ENCODE assay signal across 27 cellular contexts in genomic region chr7:157269341-157270059, GRCh38.
DNase-seq lines count a peak whose midpoint lies in the region; ATAC-seq and TF ChIP-seq lines count a peak whose summit lies in the region.
"Had no signal": no experiment of that assay in that cellular context is flagged by ENCODE, and none has a peak within 500 bp of the region (broad histone marks: within the 10 kb centered on the region; RNA-seq: fewer than 3 reads in every experiment).

No MANE protein-coding gene starts in this region.

- H3K27ac Mint-ChIP-seq in activated naive CD4-positive, alpha-beta T cell treated with anti-CD3 and anti-CD28 coated beads, Interleukin-2, amount 50 U/mL, for 24 hours: peak overlapping the region; percentile 83
- peak overlapping the region; percentile 94 for H3K27ac Mint-ChIP-seq in T-helper 17 cell
- peak overlapping the region; percentile 61 for H3K27ac Mint-ChIP-seq in stimulated activated naive B cell treated with anti-CD40 and anti-IgM and Interleukin-4, amounts not matched to agents 10 μg/mL and 1 μg/mL and 100 μg/mL, for 72 hours
- H3K27ac Mint-ChIP-seq in natural killer cell: peak overlapping the region in 1 of 2 donors; percentile 29
- H3K27ac Mint-ChIP-seq: activated T-helper 2 cell treated with anti-CD3 and anti-CD28 coated beads, Interferon-gamma antibody, Interleukin-2, Interleukin-4, amounts not matched to agents 10 μg/mL and 5 μg/mL and 100 μg/mL, durations not matched to agents 14 hours and 24 hours and 36 hours; stimulated activated memory B cell treated with anti-CD40 and anti-IgM and Interleukin-4, amounts not matched to agents 10 μg/mL and 1 μg/mL and 100 μg/mL, for 72 hours had no signal

- peaks cover 17% of the 10 kb centered on the region for H3K4me1 ChIP-seq in SJCRH30
- H3K4me1 ChIP-seq: foreskin keratinocyte had no signal

- no peaks in the 10 kb centered on the region for H3K9me3 ChIP-seq in T-helper 17 cell (ENCODE audit: control insufficient read depth, low read length, poor library complexity, severe bottlenecking)
- no peaks in the 10 kb centered on the region for H3K9me3 ChIP-seq in SJCRH30 (replicated peaks)
- H3K9me3 ChIP-seq: BE2C, HAP-1, thoracic aorta, vagina had no signal

- H3K4me3 ChIP-seq in fibroblast of villous mesenchyme (ENCODE audit: low read depth, low read length) (no peak overlapping the region), SJCRH30 (no peak overlapping the region)
- H3K4me3 ChIP-seq: HAP-1, smooth muscle cell, thoracic aorta, vagina had no signal

- H3K4me1 Mint-ChIP-seq in activated naive CD4-positive, alpha-beta T cell treated with anti-CD3 and anti-CD28 coated beads, Interleukin-2, amount 50 U/mL, for 24 hours: no peaks in the 10 kb centered on the region
- H3K4me1 Mint-ChIP-seq in T-helper 17 cell (peaks cover 37% of the 10 kb centered on the region), natural killer cell (peaks cover 11 to 18% of the 10 kb centered on the region in 2 donors)
- H3K4me1 Mint-ChIP-seq in stimulated activated naive B cell treated with anti-CD40 and anti-IgM and Interleukin-4, amounts not matched to agents 10 μg/mL and 1 μg/mL and 100 μg/mL, for 72 hours: peaks cover 13 to 20% of the 10 kb centered on the region in 2 donors

- no peak for TF ChIP-seq CTCF in fibroblast of villous mesenchyme (IDR thresholded peaks at IDR 0.05; ENCODE audit: insufficient read depth, low read depth, low read length)
- TF ChIP-seq CTCF in natural killer cell (IDR thresholded peaks at IDR 0.05): no peak

- H3K27me3 Mint-ChIP-seq in activated naive CD4-positive, alpha-beta T cell treated with anti-CD3 and anti-CD28 coated beads, Interleukin-2, amount 50 U/mL, for 24 hours: no peaks in the 10 kb centered on the region
- H3K27me3 Mint-ChIP-seq in T-helper 17 cell: no peaks in the 10 kb centered on the region
- no peaks in the 10 kb centered on the region for H3K27me3 Mint-ChIP-seq in stimulated activated naive B cell treated with anti-CD40 and anti-IgM and Interleukin-4, amounts not matched to agents 10 μg/mL and 1 μg/mL and 100 μg/mL, for 72 hours
- no peaks in the 10 kb centered on the region for H3K27me3 Mint-ChIP-seq in natural killer cell (ENCODE audit: low read depth in 2 of 2)
- H3K27me3 Mint-ChIP-seq: naive B cell; stimulated activated memory B cell treated with anti-CD40 and anti-IgM and Interleukin-4, amounts not matched to agents 10 μg/mL and 1 μg/mL and 100 μg/mL, for 72 hours had no signal

- no peaks in the 10 kb centered on the region for H3K27me3 ChIP-seq in SJCRH30
- H3K27me3 ChIP-seq: BE2C, foreskin keratinocyte, vagina had no signal

- no peak for DNase-seq in activated naive CD4-positive, alpha-beta T cell treated with anti-CD3 and anti-CD28 coated beads, Interleukin-2, amount 50 U/mL, for 16 hours
- DNase-seq in T-helper 17 cell (no peak), fibroblast of villous mesenchyme (ENCODE audit: low read depth) (peak; percentile 68), natural killer cell (no peak), SJCRH30 (no peak), C1 segment of cervical spinal cord (lab: John Stamatoyannopoulos, UW) (no peak)
- no peak for DNase-seq in stimulated activated naive B cell treated with anti-CD40 and anti-IgM and Interleukin-4, amounts not matched to agents 10 μg/mL and 1 μg/mL and 100 μg/mL, for 72 hours
- DNase-seq: activated CD4-positive, alpha-beta T cell treated with anti-CD3 and anti-CD28 coated beads for 1 hour; BE2C; effector CD8-positive, alpha-beta T cell; foreskin keratinocyte; left cardiac atrium; mesendoderm; naive B cell; NCI-H1436; NCI-H510A; occipital lobe; PC-3; Right ventricle myocardium superior had no signal

- H3K27ac ChIP-seq in SJCRH30: no peak overlapping the region
- H3K27ac ChIP-seq: foreskin keratinocyte, vagina had no signal

- ATAC-seq in T-helper 17 cell: peak; percentile 76
- ATAC-seq in stimulated activated naive B cell treated with anti-CD40 and anti-IgM and Interleukin-4, amounts not matched to agents 10 μg/mL and 1 μg/mL and 100 μg/mL, for 72 hours (replicated peaks): no peak
- no peak for ATAC-seq in natural killer cell
- ATAC-seq: foreskin keratinocyte; left cardiac atrium; PC-3; stimulated activated memory B cell treated with anti-CD40 and anti-IgM and Interleukin-4, amounts not matched to agents 10 μg/mL and 1 μg/mL and 100 μg/mL, for 72 hours had no signal

- peaks cover 42% of the 10 kb centered on the region for H3K36me3 ChIP-seq in SJCRH30

- H3K9me3 Mint-ChIP-seq in activated naive CD4-positive, alpha-beta T cell treated with anti-CD3 and anti-CD28 coated beads, Interleukin-2, amount 50 U/mL, for 24 hours: no peaks in the 10 kb centered on the region
- no peaks in the 10 kb centered on the region for H3K9me3 Mint-ChIP-seq in stimulated activated naive B cell treated with anti-CD40 and anti-IgM and Interleukin-4, amounts not matched to agents 10 μg/mL and 1 μg/mL and 100 μg/mL, for 72 hours
- no peaks in the 10 kb centered on the region for H3K9me3 Mint-ChIP-seq in natural killer cell
- H3K9me3 Mint-ChIP-seq: activated T-helper 2 cell treated with anti-CD3 and anti-CD28 coated beads, Interferon-gamma antibody, Interleukin-2, Interleukin-4, amounts not matched to agents 10 μg/mL and 5 μg/mL and 100 μg/mL, durations not matched to agents 14 hours and 24 hours and 36 hours; brain; naive B cell; stimulated activated memory B cell treated with anti-CD40 and anti-IgM and Interleukin-4, amounts not matched to agents 10 μg/mL and 1 μg/mL and 100 μg/mL, for 72 hours had no signal

- H3K36me3 Mint-ChIP-seq in activated naive CD4-positive, alpha-beta T cell treated with anti-CD3 and anti-CD28 coated beads, Interleukin-2, amount 50 U/mL, for 24 hours: peaks cover 12% of the 10 kb centered on the region
- H3K36me3 Mint-ChIP-seq in T-helper 17 cell (ENCODE audit: low read depth) (peaks cover 4% of the 10 kb centered on the region), natural killer cell (peaks cover 7% of the 10 kb centered on the region)
- H3K36me3 Mint-ChIP-seq in stimulated activated naive B cell treated with anti-CD40 and anti-IgM and Interleukin-4, amounts not matched to agents 10 μg/mL and 1 μg/mL and 100 μg/mL, for 72 hours: peaks cover 32 to 52% of the 10 kb centered on the region in 2 donors

- H3K4me3 Mint-ChIP-seq in activated naive CD4-positive, alpha-beta T cell treated with anti-CD3 and anti-CD28 coated beads, Interleukin-2, amount 50 U/mL, for 24 hours: no peak overlapping the region
- H3K4me3 Mint-ChIP-seq in T-helper 17 cell: peak overlapping the region; percentile 81
- H3K4me3 Mint-ChIP-seq in stimulated activated naive B cell treated with anti-CD40 and anti-IgM and Interleukin-4, amounts not matched to agents 10 μg/mL and 1 μg/mL and 100 μg/mL, for 72 hours: no peak overlapping the region
- H3K4me3 Mint-ChIP-seq in natural killer cell: no peak overlapping the region
- H3K4me3 Mint-ChIP-seq: brain; naive B cell; stimulated activated memory B cell treated with anti-CD40 and anti-IgM and Interleukin-4, amounts not matched to agents 10 μg/mL and 1 μg/mL and 100 μg/mL, for 72 hours had no signal

- intact Hi-C loops in natural killer cell (cut with micrococcal nuclease): loop anchor here (10.0 kb wide), 2 partner anchors 125 to 315 kb away; no protein-coding TSS in a partner anchor
